Comparison of ENCODE assay signal across 8 cellular contexts in genomic region chr15:30991301-30992072, GRCh38. TPM values are rescaled to one million over a fixed set of nuclear protein-coding genes. Genes with fewer than 3 reads are reported as not detected.
A peak's percentile ranks its signal among the peaks of the same experiment; 100 is the strongest.
DNase-seq lines count a peak whose midpoint lies in the region; ATAC-seq and TF ChIP-seq lines count a peak whose summit lies in the region.

Gene MTMR10, minus strand, starts transcription at chr15:30991628. Its CDS starts 122 bp downstream, at chr15:30991506.

- no peak for TF ChIP-seq CTCF in AG04449 (IDR thresholded peaks at IDR 0.05; ENCODE audit: insufficient read depth, low read length, missing control alignments)
- TF ChIP-seq CTCF in activated CD8-positive, alpha-beta T cell treated with anti-CD3 and anti-CD28 coated beads for 36 hours (IDR thresholded peaks at IDR 0.05) = no peak

- POLR2A ChIA-PET in AG04449 (lab: Yijun Ruan, JAX) = interaction anchor here (0.6 to 1.4 kb wide), 6 partner anchors 8 to 138 kb away, joined by 3 to 10 read pairs (median 4); partner anchors contain the start of gene TRPM1
- POLR2A ChIA-PET in activated CD8-positive, alpha-beta T cell treated with anti-CD3 and anti-CD28 coated beads for 36 hours (lab: Charles Lee) = interaction anchor here (0.7 to 2.5 kb wide), 10 partner anchors 10 to 88 kb away, joined by 3 to 12 read pairs (median 3); partner anchors contain the start of gene FAN1

- peak; percentile 88 for ATAC-seq in GM18858 (IDR thresholded peaks at IDR 0.05; ENCODE audit: unreplicated experiment)
- ATAC-seq in HG03064 (IDR thresholded peaks at IDR 0.05; ENCODE audit: low read depth, unreplicated experiment) = peak; percentile 86
- peak; percentile 95 for ATAC-seq in activated CD8-positive, alpha-beta T cell treated with anti-CD3 and anti-CD28 coated beads for 36 hours
- peak; percentile 91 for ATAC-seq in memory B cell (ENCODE audit: low read depth)

- H3K36me3 Mint-ChIP-seq in activated CD8-positive, alpha-beta T cell treated with anti-CD3 and anti-CD28 coated beads for 36 hours (ENCODE audit: low read depth) = peaks cover 8% of the 10 kb centered on the region
- peaks cover 11% of the 10 kb centered on the region for H3K36me3 Mint-ChIP-seq in memory B cell

- intact Hi-C loops in activated CD8-positive, alpha-beta T cell treated with anti-CD3 and anti-CD28 coated beads for 36 hours (cut with micrococcal nuclease) = no loop called here

- H3K4me1 Mint-ChIP-seq in activated CD8-positive, alpha-beta T cell treated with anti-CD3 and anti-CD28 coated beads for 36 hours (ENCODE audit: low read depth) = peaks cover 18% of the 10 kb centered on the region
- H3K4me1 Mint-ChIP-seq in memory B cell = peaks cover 22% of the 10 kb centered on the region

- peak within 1 kb of the TSS; percentile 93 for H3K4me3 Mint-ChIP-seq in activated CD8-positive, alpha-beta T cell treated with anti-CD3 and anti-CD28 coated beads for 36 hours
- H3K4me3 Mint-ChIP-seq in memory B cell = peak within 1 kb of the TSS; percentile 97

- H3K27ac Mint-ChIP-seq in activated CD8-positive, alpha-beta T cell treated with anti-CD3 and anti-CD28 coated beads for 36 hours = peak within 1 kb of the TSS; percentile 84
- peak within 1 kb of the TSS; percentile 94 for H3K27ac Mint-ChIP-seq in memory B cell

- peak; percentile 12 for DNase-seq in AG04449 (ENCODE audit: low read depth, low spot score)
- peak; percentile 59 for DNase-seq in NCI-H526 treated with DMSO at 0.1 percent for 48 hours (lab: John Stamatoyannopoulos, UW)
- peak; percentile 64 for DNase-seq in activated CD8-positive, alpha-beta T cell treated with anti-CD3 and anti-CD28 coated beads for 36 hours
- DNase-seq in effector CD8-positive, alpha-beta T cell (lab: John Stamatoyannopoulos, UW) = peak; percentile 46
- DNase-seq in memory B cell (ENCODE audit: low spot score in 2 of 2) = peak; percentile 78 to 85
- DNase-seq in stimulated activated CD8-positive, alpha-beta memory T cell treated with anti-CD3 and anti-CD28 coated beads, Interleukin-12 subunit alpha, Interleukin-12 subunit beta, amount 100 ng/mL, for 1 hour (ENCODE audit: low read depth) = peak; percentile 52

- no peaks in the 10 kb centered on the region for H3K9me3 Mint-ChIP-seq in activated CD8-positive, alpha-beta T cell treated with anti-CD3 and anti-CD28 coated beads for 36 hours
- no peaks in the 10 kb centered on the region for H3K9me3 Mint-ChIP-seq in memory B cell

- CTCF ChIA-PET in AG04449 (lab: Yijun Ruan, JAX) = interaction anchor here (0.7 to 3.0 kb wide), 7 partner anchors 10 to 497 kb away, joined by 3 to 20 read pairs (median 3); no protein-coding TSS in a partner anchor
- CTCF ChIA-PET in activated CD8-positive, alpha-beta T cell treated with anti-CD3 and anti-CD28 coated beads for 36 hours (lab: Charles Lee) = interaction anchor here (0.7 to 1.6 kb wide), 5 partner anchors 10 to 138 kb away, joined by 3 to 4 read pairs (median 3); partner anchors contain the start of gene FAN1

- peak within 1 kb of the TSS; percentile 88 for H3K4me3 ChIP-seq in AG04449 (ENCODE audit: low read depth, low read length)

- no peaks in the 10 kb centered on the region for H3K27me3 Mint-ChIP-seq in activated CD8-positive, alpha-beta T cell treated with anti-CD3 and anti-CD28 coated beads for 36 hours
- H3K27me3 Mint-ChIP-seq in memory B cell = no peaks in the 10 kb centered on the region

RNA-seq across cellular contexts. Expression of gene MTMR10, which starts in this region (rescaled TPM):
- 10 to 100 TPM; 11.3 to 13.2 TPM for total RNA-seq in activated CD8-positive, alpha-beta T cell treated with anti-CD3 and anti-CD28 coated beads for 36 hours

Comparison
In these comparisons a context has a peak if more than half of its experiments do, and no peak if none do; other contexts are left out.
1. Peak in every context shown above with its lines: DNase-seq, ATAC-seq and H3K4me3 ChIP-seq.
2. DNase-seq: peak in every context shown above with its lines; median percentile 82 in memory B cell; 64 in activated CD8-positive, alpha-beta T cell treated with anti-CD3 and anti-CD28 coated beads for 36 hours; 59 in NCI-H526 treated with DMSO at 0.1 percent for 48 hours; 52 in stimulated activated CD8-positive, alpha-beta memory T cell treated with anti-CD3 and anti-CD28 coated beads, Interleukin-12 subunit alpha, Interleukin-12 subunit beta, amount 100 ng/mL, for 1 hour; 46 in effector CD8-positive, alpha-beta T cell; 12 in AG04449.